Comparison of ENCODE assay signal across 8 cellular contexts in genomic region chr2:45699032-45699658, GRCh38. TPM values are rescaled to one million over a fixed set of nuclear protein-coding genes. Genes with fewer than 3 reads are reported as not detected.
DNase-seq lines count a peak whose midpoint lies in the region; ATAC-seq and TF ChIP-seq lines count a peak whose summit lies in the region.

No MANE protein-coding gene starts in this region.

- peak; percentile 93 for DNase-seq in ELR (ENCODE audit: low read depth)
- DNase-seq in Panc1 (ENCODE audit: low read depth, low spot score): peak; percentile 64
- DNase-seq in kidney tubule cell (ENCODE audit: low spot score): peak; percentile 82
- no peak for DNase-seq in Right ventricle myocardium inferior (ENCODE audit: missing footprints)
- no peak for DNase-seq in NOMO-1 (lab: John Stamatoyannopoulos, UW; ENCODE audit: unreplicated experiment in 2 of 2)
- DNase-seq in NCI-H1694 treated with DMSO at 0.1 percent for 48 hours (lab: John Stamatoyannopoulos, UW): no peak
- no peak for DNase-seq in mesenteric fat pad (ENCODE audit: low spot score)

- no peaks in the 10 kb centered on the region for H3K27me3 ChIP-seq in Panc1 (ENCODE audit: control insufficient read depth, insufficient read depth, low read length)

- no peak overlapping the region for H3K27ac ChIP-seq in Panc1 (ENCODE audit: low read length)

- intact Hi-C loops in Panc1 (cut with micrococcal nuclease; ENCODE audit: unreplicated experiment) (no loop called here), Right ventricle myocardium inferior (cut with DNase I) (no loop called here)

- H3K36me3 ChIP-seq in Panc1 (ENCODE audit: control insufficient read depth, insufficient read depth, low read length): no peaks in the 10 kb centered on the region

- BruUV-seq in Panc1 (replicated peaks; lab: Mats Ljungman, UMichigan): no TSS peak

- in situ Hi-C loops in Panc1 (cut with HindIII; ENCODE audit: low pct_unique_long_range_greater_than_20kb, low sequenced_read_pairs): no loop called here

- TF ChIP-seq CTCF in Panc1 (IDR thresholded peaks at IDR 0.05): no peak

- H3K4me1 ChIP-seq in Panc1 (ENCODE audit: control insufficient read depth, insufficient read depth, low read length): peaks cover 11% of the 10 kb centered on the region

- H3K4me3 ChIP-seq in Panc1 (ENCODE audit: low read depth in 2 of 2, low read length in 2 of 2): no peak overlapping the region

- H3K9me3 ChIP-seq in Panc1 (ENCODE audit: control insufficient read depth, insufficient read depth, low read depth, low read length): no peaks in the 10 kb centered on the region

- POLR2A ChIA-PET in Panc1 (lab: Charles Lee): interaction anchor here (1.1 kb wide), 1 partner anchor 67 kb away, joined by 5 read pairs; no protein-coding TSS in a partner anchor

- ATAC-seq in GM21717 (IDR thresholded peaks at IDR 0.05; ENCODE audit: unreplicated experiment) (peak; percentile 63), Panc1 (peak; percentile 89), Right ventricle myocardium inferior (no peak)

- CTCF ChIA-PET in Panc1 (lab: Charles Lee): no interaction called here

RNA-seq across cellular contexts. Expression of gene PRKCE, which starts 47.7 kb away (rescaled TPM):
- total RNA-seq in Panc1 (2021; ENCODE audit: unreplicated experiment) (14.0 TPM), Right ventricle myocardium inferior (17.8 TPM), mesenteric fat pad (34.1 TPM)
- 8.1 TPM for polyA plus RNA-seq in Panc1 (2012; ENCODE audit: insufficient read length)

Comparison
In these comparisons a context has a peak if more than half of its experiments do, and no peak if none do; other contexts are left out.
1. DNase-seq: peak in ELR (single experiment), Panc1 (single experiment) and kidney tubule cell (single experiment); none in Right ventricle myocardium inferior (single experiment), NOMO-1 (0 of 2), NCI-H1694 treated with DMSO at 0.1 percent for 48 hours (single experiment) and mesenteric fat pad (single experiment).